ENCODE assay signal across 35 cellular contexts in genomic region chr6:147054871-147055270, GRCh38.
"Had no signal": no experiment of that assay in that cellular context is flagged by ENCODE, and none has a peak within 500 bp of the region (broad histone marks: within the 10 kb centered on the region; RNA-seq: fewer than 3 reads in every experiment).

No MANE protein-coding gene starts in this region.

- H2AFZ ChIP-seq: neural progenitor cell had no signal

- H3K36me3 ChIP-seq: left lung, lower lobe of right lung, neural progenitor cell, neutrophil, ovary, prostate gland, stomach, thyroid gland, transverse colon, upper lobe of left lung, vagina had no signal

- ATAC-seq: left colon; left lung; lower lobe of right lung; natural killer cell; right cardiac atrium; sciatic nerve; stimulated activated naive B cell treated with anti-CD40 and anti-IgM and Interleukin-4, amounts not matched to agents 10 μg/mL and 1 μg/mL and 100 μg/mL, for 72 hours; stimulated activated naive CD8-positive, alpha-beta T cell treated with anti-CD3 and anti-CD28 coated beads, Interleukin-15, Interleukin-2, amounts not matched to agents 100 U/mL and 50 U/mL, for 24 hours had no signal

- H3K9me3 Mint-ChIP-seq: mesothelial cell of epicardium; naive B cell; natural killer cell; nephron progenitor cell; neural progenitor cell; stimulated activated naive B cell treated with anti-CD40 and anti-IgM and Interleukin-4, amounts not matched to agents 10 μg/mL and 1 μg/mL and 100 μg/mL, for 72 hours had no signal

- FAIRE-seq: islet of Langerhans, kidney had no signal

- H3K4me1 Mint-ChIP-seq: immature natural killer cell; naive B cell; natural killer cell; nephron progenitor cell; neural progenitor cell; stimulated activated naive B cell treated with anti-CD40 and anti-IgM and Interleukin-4, amounts not matched to agents 10 μg/mL and 1 μg/mL and 100 μg/mL, for 72 hours had no signal

- H3K36me3 Mint-ChIP-seq: immature natural killer cell; mesothelial cell of epicardium; naive B cell; natural killer cell; neural progenitor cell; stimulated activated naive B cell treated with anti-CD40 and anti-IgM and Interleukin-4, amounts not matched to agents 10 μg/mL and 1 μg/mL and 100 μg/mL, for 72 hours had no signal

- DNase-seq: hypothalamus; immature natural killer cell; kidney; left colon; left lung; lower lobe of right lung; mammary epithelial cell; mesenchymal stem cell; naive B cell; natural killer cell; nephron progenitor cell; occipital lobe; ovary; posterior cingulate gyrus; retina; right cardiac atrium; stimulated activated CD4-positive, alpha-beta T cell treated with anti-CD3 and anti-CD28 coated beads, Interleukin-12 subunit alpha, Interleukin-12 subunit beta, amount 100 ng/mL, for 4 hours; stimulated activated CD4-positive, alpha-beta T cell treated with anti-CD3 and anti-CD28 coated beads, Interleukin-15, amount 100 ng/mL, for 24 hours; stimulated activated CD4-positive, alpha-beta T cell treated with anti-CD3 and anti-CD28 coated beads, Interleukin-2, amount 100 ng/mL, for 24 hours; stimulated activated CD4-positive, alpha-beta T cell treated with anti-CD3 and anti-CD28 coated beads, Interleukin-4, amount 100 ng/mL, for 1 hour; stimulated activated naive B cell treated with anti-CD40 and anti-IgM and Interleukin-4, amounts not matched to agents 10 μg/mL and 1 μg/mL and 100 μg/mL, for 72 hours; stimulated activated naive CD8-positive, alpha-beta T cell treated with anti-CD3 and anti-CD28 coated beads, Interleukin-15, Interleukin-2, amounts not matched to agents 100 U/mL and 50 U/mL, for 24 hours; stomach; testis; thyroid gland; transverse colon; upper lobe of left lung had no signal

- H3K27ac Mint-ChIP-seq: immature natural killer cell; mesothelial cell of epicardium; naive B cell; natural killer cell; nephron progenitor cell; neural progenitor cell; stimulated activated naive B cell treated with anti-CD40 and anti-IgM and Interleukin-4, amounts not matched to agents 10 μg/mL and 1 μg/mL and 100 μg/mL, for 72 hours had no signal

- H3K4me2 ChIP-seq: neural progenitor cell had no signal

- H3K4me3 Mint-ChIP-seq: immature natural killer cell; mesothelial cell of epicardium; naive B cell; natural killer cell; nephron progenitor cell; neural progenitor cell; stimulated activated naive B cell treated with anti-CD40 and anti-IgM and Interleukin-4, amounts not matched to agents 10 μg/mL and 1 μg/mL and 100 μg/mL, for 72 hours had no signal

- H3K4me1 ChIP-seq: left lung, lower lobe of right lung, prostate gland, stomach, testis, thyroid gland, transverse colon, upper lobe of left lung, vagina had no signal

- H3K4me3 ChIP-seq: left lung, lower lobe of right lung, neural progenitor cell, ovary, prostate gland, skin epidermis, stomach, testis, thyroid gland, transverse colon, upper lobe of left lung, vagina had no signal

- H3K27me3 ChIP-seq: left lung, neural progenitor cell, neutrophil, ovary, stomach, testis, thyroid gland, transverse colon, upper lobe of left lung, vagina had no signal

- H3K27ac ChIP-seq: left lung, lower lobe of right lung, neural progenitor cell, neutrophil, ovary, prostate gland, skin epidermis, stomach, testis, thyroid gland, transverse colon, upper lobe of left lung, vagina had no signal

- H3K9ac ChIP-seq: neural progenitor cell had no signal

- H3K9me3 ChIP-seq: left lung, lower lobe of right lung, neutrophil, ovary, prostate gland, stomach, testis, thyroid gland, transverse colon, upper lobe of left lung, vagina had no signal
